17 cellular contexts compared by ENCODE assay signal in genomic region chr4:1239141-1239948, GRCh38. TPM values are rescaled to one million over a fixed set of nuclear protein-coding genes. Genes with fewer than 3 reads are reported as not detected.
DNase-seq lines count a peak whose midpoint lies in the region; ATAC-seq and TF ChIP-seq lines count a peak whose summit lies in the region.
"Had no signal": no experiment of that assay in that cellular context is flagged by ENCODE, and none has a peak within 500 bp of the region (broad histone marks: within the 10 kb centered on the region; RNA-seq: fewer than 3 reads in every experiment).

No MANE protein-coding gene starts in this region.

- H3K4me1 ChIP-seq in right atrium auricular region (peaks cover 0 to 41% of the 10 kb centered on the region in 2 donors), uterus (peaks cover 0 to 16% of the 10 kb centered on the region in 2 donors)

- no peak for ATAC-seq in Right ventricle myocardium inferior
- peak; percentile 72 for ATAC-seq in omental fat pad (ENCODE audit: low FRiP score)
- no peak for ATAC-seq in HG03175 (IDR thresholded peaks at IDR 0.05; ENCODE audit: unreplicated experiment)
- no peak for ATAC-seq in HG02763 (IDR thresholded peaks at IDR 0.05; ENCODE audit: unreplicated experiment)

- TF ChIP-seq CTCF in right atrium auricular region (IDR thresholded peaks at IDR 0.05): no peak
- TF ChIP-seq CTCF in endothelial cell (IDR thresholded peaks at IDR 0.05; ENCODE audit: unreplicated experiment): no peak
- TF ChIP-seq CTCF in omental fat pad (IDR thresholded peaks at IDR 0.05): no peak
- TF ChIP-seq CTCF in uterus (IDR thresholded peaks at IDR 0.05): no peak

- H3K27ac Mint-ChIP-seq in endothelial cell (ENCODE audit: unreplicated experiment): peak overlapping the region; percentile 26
- H3K27ac Mint-ChIP-seq: activated CD4-positive, alpha-beta memory T cell treated with anti-CD3 and anti-CD28 coated beads for 36 hours; activated naive CD8-positive, alpha-beta T cell treated with anti-CD3 and anti-CD28 coated beads for 36 hours had no signal

- peaks cover 8% of the 10 kb centered on the region for H3K27me3 Mint-ChIP-seq in endothelial cell (ENCODE audit: unreplicated experiment)
- H3K27me3 Mint-ChIP-seq: activated CD4-positive, alpha-beta memory T cell treated with anti-CD3 and anti-CD28 coated beads for 36 hours; activated naive CD8-positive, alpha-beta T cell treated with anti-CD3 and anti-CD28 coated beads for 36 hours had no signal

- H3K4me3 ChIP-seq in right atrium auricular region: no peak overlapping the region
- H3K4me3 ChIP-seq in uterus: no peak overlapping the region
- H3K4me3 ChIP-seq: tibial nerve had no signal

- H3K27me3 ChIP-seq in right atrium auricular region (no peaks in the 10 kb centered on the region), uterus (no peaks in the 10 kb centered on the region)
- H3K27me3 ChIP-seq: tibial nerve had no signal

- H3K9me3 ChIP-seq in right atrium auricular region (no peaks in the 10 kb centered on the region), uterus (no peaks in the 10 kb centered on the region)
- H3K9me3 ChIP-seq: tibial nerve had no signal

- peak in 1 of 2 donors; percentile 12 for TF ChIP-seq POLR2A in uterus (IDR thresholded peaks at IDR 0.05)

- H3K9me3 Mint-ChIP-seq in endothelial cell (ENCODE audit: unreplicated experiment): no peaks in the 10 kb centered on the region
- H3K9me3 Mint-ChIP-seq: activated CD4-positive, alpha-beta memory T cell treated with anti-CD3 and anti-CD28 coated beads for 36 hours; activated naive CD8-positive, alpha-beta T cell treated with anti-CD3 and anti-CD28 coated beads for 36 hours; neural crest cell had no signal

- H3K27ac ChIP-seq in right atrium auricular region: no peak overlapping the region
- H3K27ac ChIP-seq in uterus: peak overlapping the region in 1 of 2 donors; percentile 22
- H3K27ac ChIP-seq: epithelial cell of prostate had no signal

- intact Hi-C loops in Right ventricle myocardium inferior (cut with DNase I): no loop called here
- intact Hi-C loops in uterus (cut with DNase I; ENCODE audit: low total_unique reads): no loop called here

- H3K4me1 Mint-ChIP-seq in endothelial cell (ENCODE audit: unreplicated experiment): peaks cover 5% of the 10 kb centered on the region

- peaks cover 55% of the 10 kb centered on the region for H3K36me3 ChIP-seq in right atrium auricular region
- H3K36me3 ChIP-seq in uterus: no peaks in the 10 kb centered on the region

- H3K4me3 Mint-ChIP-seq in endothelial cell (ENCODE audit: unreplicated experiment): peak overlapping the region; percentile 43
- H3K4me3 Mint-ChIP-seq: activated CD4-positive, alpha-beta memory T cell treated with anti-CD3 and anti-CD28 coated beads for 36 hours; activated naive CD8-positive, alpha-beta T cell treated with anti-CD3 and anti-CD28 coated beads for 36 hours; neural crest cell had no signal

- DNase-seq in Right ventricle myocardium inferior (ENCODE audit: missing footprints) (peak; percentile 32), right atrium auricular region (ENCODE audit: low spot score) (no peak), endothelial cell (ENCODE audit: low spot score) (no peak), omental fat pad (ENCODE audit: low spot score) (no peak), uterus (peak; percentile 12), NCI-H226 (no peak)
- DNase-seq: activated CD4-positive, alpha-beta memory T cell treated with anti-CD3 and anti-CD28 coated beads for 36 hours; activated naive CD8-positive, alpha-beta T cell treated with anti-CD3 and anti-CD28 coated beads for 36 hours; cerebellar nuclear complex; DMS53; NCI-H2029; NCI-H748 treated with DMSO at 0.1 percent for 48 hours had no signal

- H3K36me3 Mint-ChIP-seq in endothelial cell (ENCODE audit: low read depth, unreplicated experiment): peaks cover 24% of the 10 kb centered on the region

RNA-seq across cellular contexts. Expression of gene CTBP1, which starts 9.6 kb away (rescaled TPM):
- 121 TPM for total RNA-seq in Right ventricle myocardium inferior
- 100 to 1,000 TPM; 104 to 140 TPM for total RNA-seq in right atrium auricular region
- total RNA-seq in endothelial cell (ENCODE audit: unreplicated experiment): 165 TPM
- total RNA-seq in omental fat pad: 100 to 1,000 TPM; 102 to 137 (median 132) TPM
- 100 to 1,000 TPM; 104 to 193 (median 162) TPM for total RNA-seq in uterus

RNA-seq across cellular contexts. Expression of gene MAEA, which starts 50.3 kb away (rescaled TPM):
- 50.4 TPM for total RNA-seq in Right ventricle myocardium inferior
- total RNA-seq in right atrium auricular region: 10 to 100 TPM; 46.0 to 51.7 TPM
- 68.2 TPM for total RNA-seq in endothelial cell (ENCODE audit: unreplicated experiment)
- 10 to 100 TPM; 38.8 to 71.2 (median 51.8) TPM for total RNA-seq in omental fat pad
- 10 to 100 TPM; 32.3 to 70.7 (median 67.8) TPM for total RNA-seq in uterus

Comparison
In these comparisons a context has a peak if more than half of its experiments do, and no peak if none do; other contexts are left out.
1. DNase-seq: peak in Right ventricle myocardium inferior (single experiment) and uterus (2 of 2); none in right atrium auricular region (single experiment), endothelial cell (single experiment), omental fat pad (single experiment) and NCI-H226 (single experiment).